Comparison of ENCODE assay signal across 20 cellular contexts in genomic region chr22:25492162-25492561, GRCh38.
"Had no signal": no experiment of that assay in that cellular context is flagged by ENCODE, and none has a peak within 500 bp of the region (broad histone marks: within the 10 kb centered on the region; RNA-seq: fewer than 3 reads in every experiment).

No MANE protein-coding gene starts in this region.

- H3K36me3 ChIP-seq: esophagus muscularis mucosa, gastrocnemius medialis, neutrophil, thoracic aorta had no signal

- H3K9me3 ChIP-seq: esophagus muscularis mucosa, gastrocnemius medialis, neutrophil, psoas muscle, thoracic aorta had no signal

- ATAC-seq: effector memory CD8-positive, alpha-beta T cell; gastrocnemius medialis; left lobe of liver; naive thymus-derived CD4-positive, alpha-beta T cell; psoas muscle; sciatic nerve; stimulated activated memory B cell treated with anti-CD40 and anti-IgM and Interleukin-4, amounts not matched to agents 10 μg/mL and 1 μg/mL and 100 μg/mL, for 72 hours; stimulated activated naive CD8-positive, alpha-beta T cell treated with anti-CD3 and anti-CD28 coated beads, Interleukin-15, amount 100 ng/mL, for 72 hours had no signal

- H3K4me3 ChIP-seq: esophagus muscularis mucosa, gastrocnemius medialis, psoas muscle, spleen, thoracic aorta had no signal

- H3K27me3 ChIP-seq: esophagus muscularis mucosa, gastrocnemius medialis had no signal

- DNase-seq: effector memory CD8-positive, alpha-beta T cell; gastrocnemius medialis; islet precursor cell; mammary epithelial cell; naive thymus-derived CD4-positive, alpha-beta T cell; psoas muscle; retina; spleen; stimulated activated CD4-positive, alpha-beta T cell treated with anti-CD3 and anti-CD28 coated beads, Interleukin-15, amount 100 ng/mL, for 24 hours; stimulated activated CD4-positive, alpha-beta T cell treated with anti-CD3 and anti-CD28 coated beads, Interleukin-1b, Interleukin-23, amount 100 ng/mL, for 48 hours; stimulated activated CD4-positive, alpha-beta T cell treated with anti-CD3 and anti-CD28 coated beads, Interleukin-4, amount 100 ng/mL, for 24 hours; stimulated activated naive CD8-positive, alpha-beta T cell treated with anti-CD3 and anti-CD28 coated beads, Interleukin-15, amount 100 ng/mL, for 72 hours; trophoblast cell had no signal

- H3K27ac ChIP-seq: epithelial cell of prostate, esophagus muscularis mucosa, gastrocnemius medialis, neutrophil, psoas muscle, thoracic aorta had no signal
